In the genomic region with DNA sequence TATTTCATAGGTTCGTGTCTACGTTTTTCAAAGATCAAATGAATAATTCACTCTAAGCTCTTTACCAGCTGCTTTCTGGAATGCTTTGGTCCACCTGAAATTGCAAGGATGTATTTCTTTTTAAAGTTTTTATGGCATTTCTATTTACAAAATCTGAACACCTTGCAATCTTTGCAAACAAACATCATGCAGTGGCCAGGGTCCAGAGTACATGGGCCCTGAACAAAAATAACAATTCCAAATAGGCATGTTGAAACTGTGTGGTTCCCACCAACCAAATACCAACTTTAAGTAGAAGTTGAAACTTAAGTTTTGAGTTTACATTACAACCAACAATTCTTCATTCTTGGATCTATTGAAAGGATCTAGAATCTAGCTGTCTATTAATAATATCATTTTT, we compare ENCODE assay signal across 5 cellular contexts.
"Had no signal": no experiment of that assay in that cellular context is flagged by ENCODE, and none has a peak within 500 bp of the region (broad histone marks: within the 10 kb centered on the region; RNA-seq: fewer than 3 reads in every experiment).

No MANE protein-coding gene starts in this region.

- H3K4me3 ChIP-seq: GM23248, K562 had no signal

- H3K4me1 Mint-ChIP-seq: H9 had no signal

- ATAC-seq: K562 had no signal

- H3K27ac ChIP-seq: GM23248 had no signal

- H3K27ac Mint-ChIP-seq: H9 had no signal

- H3K4me3 Mint-ChIP-seq: H9 had no signal

- H2AFZ ChIP-seq: GM23248 had no signal

- DNase-seq: GM23248, H9, HCEC 1CT, IMR-90 had no signal
